In the genomic region with DNA sequence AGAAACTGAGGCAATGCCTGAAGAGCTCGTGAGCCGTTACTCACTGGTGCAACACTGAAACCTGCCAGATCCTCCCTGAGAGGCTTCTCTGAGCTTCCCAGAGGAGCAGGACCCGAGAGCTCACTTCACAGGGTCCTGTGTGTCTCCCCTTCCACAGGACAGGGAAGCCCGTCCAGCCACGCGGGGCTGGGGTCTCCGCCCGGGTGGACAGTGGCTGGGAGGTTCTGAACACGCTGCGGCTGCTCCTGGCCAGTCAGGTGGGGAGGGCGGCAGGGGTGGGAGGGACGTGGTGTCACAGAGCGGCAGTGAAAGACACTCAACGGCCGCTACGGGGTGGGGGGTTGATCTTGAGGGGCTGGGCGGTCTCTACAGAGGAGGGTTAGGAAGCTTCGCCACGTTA, we compare ENCODE assay signal across 32 cellular contexts. TPM values are rescaled to one million over a fixed set of nuclear protein-coding genes. Genes with fewer than 3 reads are reported as not detected.
DNase-seq lines count a peak whose midpoint lies in the region; ATAC-seq, FAIRE-seq and TF ChIP-seq lines count a peak whose summit lies in the region.
"Had no signal": no experiment of that assay in that cellular context is flagged by ENCODE, and none has a peak within 500 bp of the region (broad histone marks: within the 10 kb centered on the region; RNA-seq: fewer than 3 reads in every experiment).

No MANE protein-coding gene starts in this region.

- no peaks in the 10 kb centered on the region for H3K36me3 ChIP-seq in ES-I3 (ENCODE audit: insufficient read depth, low read length)
- no peaks in the 10 kb centered on the region for H3K36me3 ChIP-seq in osteoblast (ENCODE audit: insufficient read depth, low read length)
- H3K36me3 ChIP-seq: BLaER1, esophagus squamous epithelium, SJSA1, vagina had no signal

- TF ChIP-seq CTCF in glutamatergic neuron (IDR thresholded peaks at IDR 0.05; ENCODE audit: partially characterized antibody, unreplicated experiment): no peak
- no peak for TF ChIP-seq CTCF in osteoblast (IDR thresholded peaks at IDR 0.05; ENCODE audit: extremely low read depth, low read depth, low read length)
- no peak for TF ChIP-seq CTCF in D721Med (IDR thresholded peaks at IDR 0.05; ENCODE audit: insufficient read depth, missing control alignments)

- no peaks in the 10 kb centered on the region for H3K79me2 ChIP-seq in osteoblast (ENCODE audit: insufficient read depth, low read length)

- H3K9ac ChIP-seq in ES-I3 (ENCODE audit: low read depth, low read length): peak overlapping the region; percentile 20; the same call in 1 of the 2 replicates
- H3K9ac ChIP-seq: BLaER1 had no signal

- no peak overlapping the region for H3K27ac Mint-ChIP-seq in glutamatergic neuron (ENCODE audit: unreplicated experiment)
- H3K27ac Mint-ChIP-seq: activated naive CD4-positive, alpha-beta T cell treated with anti-CD3 and anti-CD28 coated beads, Interleukin-2, amount 10 ng/mL, durations not matched to agents 7 days and 5 days; T-helper 1 cell treated with Interleukin-12 subunit alpha and Interleukin-12 subunit beta and Interleukin-4 antibody, amounts not matched to agents 30 μg/mL and 1 μg/mL, for 36 hours had no signal

- no peak overlapping the region for H2AFZ ChIP-seq in osteoblast (ENCODE audit: low read length)

- peaks cover 13% of the 10 kb centered on the region for H3K9me3 Mint-ChIP-seq in glutamatergic neuron (ENCODE audit: unreplicated experiment)
- H3K9me3 Mint-ChIP-seq: activated T-cell treated with anti-CD3 and anti-CD28 coated beads, Interleukin-2, amount 50 U/mL, for 4 hours; T-helper 1 cell treated with Interleukin-12 subunit alpha and Interleukin-12 subunit beta and Interleukin-4 antibody, amounts not matched to agents 30 μg/mL and 1 μg/mL, for 36 hours had no signal

- H3K4me1 ChIP-seq in ES-I3 (ENCODE audit: insufficient read depth, low read length): no peaks in the 10 kb centered on the region; the same call in 1 of the 2 replicates
- no peaks in the 10 kb centered on the region for H3K4me1 ChIP-seq in osteoblast (ENCODE audit: insufficient read depth, low read length)
- H3K4me1 ChIP-seq: BLaER1, SJSA1, testis had no signal

- peak; percentile 16 for DNase-seq in NCI-H345 (lab: John Stamatoyannopoulos, UW)
- DNase-seq in NCI-H345 treated with DMSO at 0.1 percent for 48 hours (lab: John Stamatoyannopoulos, UW; ENCODE audit: unreplicated experiment): no peak
- peak; percentile 10 for DNase-seq in glutamatergic neuron
- peak; percentile 73 for DNase-seq in osteoblast (ENCODE audit: insufficient read length, low spot score, missing footprints)
- DNase-seq in NOMO-1 (lab: John Stamatoyannopoulos, UW; ENCODE audit: unreplicated experiment in 2 of 2): no peak
- no peak for DNase-seq in D721Med (ENCODE audit: insufficient read length, low spot score)
- DNase-seq: ACHN; activated CD4-positive, alpha-beta T cell treated with anti-CD3 and anti-CD28 coated beads for 4 hours; activated CD8-positive, alpha-beta memory T cell treated with anti-CD3 and anti-CD28 coated beads for 24 hours; activated naive CD4-positive, alpha-beta T cell treated with anti-CD3 and anti-CD28 coated beads, Interleukin-2, amount 10 ng/mL, durations not matched to agents 7 days and 5 days; activated T-cell treated with anti-CD3 and anti-CD28 coated beads, Interleukin-2, amount 50 U/mL, for 4 hours; amniotic stem cell; cortex of kidney; esophagus squamous epithelium; Karpas-422; NCI-H187; NCI-H446 treated with DMSO at 0.1 percent for 48 hours; stimulated activated CD4-positive, alpha-beta T cell treated with anti-CD3 and anti-CD28 coated beads, Interleukin-4, amount 100 ng/mL, for 24 hours; stimulated activated naive CD4-positive, alpha-beta T cell; testis had no signal

- H3K9me3 ChIP-seq in ES-I3 (ENCODE audit: control insufficient read depth, insufficient read depth, low read length) (no peaks in the 10 kb centered on the region), osteoblast (ENCODE audit: low read depth, low read length) (no peaks in the 10 kb centered on the region)
- H3K9me3 ChIP-seq: BLaER1, esophagus squamous epithelium, gastroesophageal sphincter, SJSA1, testis, vagina had no signal

- H3K4me1 Mint-ChIP-seq in glutamatergic neuron (ENCODE audit: low read depth, unreplicated experiment): no peaks in the 10 kb centered on the region
- H3K4me1 Mint-ChIP-seq: activated naive CD4-positive, alpha-beta T cell treated with anti-CD3 and anti-CD28 coated beads, Interleukin-2, amount 10 ng/mL, durations not matched to agents 7 days and 5 days had no signal

- no peak for FAIRE-seq in D721Med (lab: Jason Lieb, UNC)
- FAIRE-seq: GM12891, H54, islet of Langerhans, RCC 7860 had no signal

- peaks cover 5% of the 10 kb centered on the region for H3K36me3 Mint-ChIP-seq in glutamatergic neuron (ENCODE audit: unreplicated experiment)
- H3K36me3 Mint-ChIP-seq: activated naive CD4-positive, alpha-beta T cell treated with anti-CD3 and anti-CD28 coated beads, Interleukin-2, amount 10 ng/mL, durations not matched to agents 7 days and 5 days had no signal

- H3K27me3 Mint-ChIP-seq in glutamatergic neuron (ENCODE audit: unreplicated experiment): peaks cover 10% of the 10 kb centered on the region
- H3K27me3 Mint-ChIP-seq: activated naive CD4-positive, alpha-beta T cell treated with anti-CD3 and anti-CD28 coated beads, Interleukin-2, amount 10 ng/mL, durations not matched to agents 7 days and 5 days had no signal

- H4K20me1 ChIP-seq in osteoblast (ENCODE audit: insufficient read depth, low read length): no peaks in the 10 kb centered on the region

- H3K27ac ChIP-seq in osteoblast (ENCODE audit: low read depth, low read length): no peak overlapping the region
- H3K27ac ChIP-seq: BLaER1, esophagus squamous epithelium, gastroesophageal sphincter, SJSA1, testis, vagina had no signal

- peaks cover 5% of the 10 kb centered on the region for H3K27me3 ChIP-seq in osteoblast (ENCODE audit: insufficient read depth, low read length)
- H3K27me3 ChIP-seq: BLaER1, testis, vagina had no signal

- ATAC-seq in HG03095 (IDR thresholded peaks at IDR 0.05; ENCODE audit: unreplicated experiment): no peak
- ATAC-seq: activated T-cell treated with anti-CD3 and anti-CD28 coated beads, Interleukin-2, amount 50 U/mL, for 4 hours; gastroesophageal sphincter had no signal

- H3K4me2 ChIP-seq in osteoblast (ENCODE audit: insufficient read depth, low read length): no peak overlapping the region
- H3K4me2 ChIP-seq: BLaER1 had no signal

- no peak overlapping the region for H3K4me3 Mint-ChIP-seq in glutamatergic neuron (ENCODE audit: unreplicated experiment)
- H3K4me3 Mint-ChIP-seq: activated naive CD4-positive, alpha-beta T cell treated with anti-CD3 and anti-CD28 coated beads, Interleukin-2, amount 10 ng/mL, durations not matched to agents 7 days and 5 days; activated T-cell treated with anti-CD3 and anti-CD28 coated beads, Interleukin-2, amount 50 U/mL, for 4 hours; T-helper 1 cell treated with Interleukin-12 subunit alpha and Interleukin-12 subunit beta and Interleukin-4 antibody, amounts not matched to agents 30 μg/mL and 1 μg/mL, for 36 hours had no signal

- H3K4me3 ChIP-seq in osteoblast (ENCODE audit: insufficient read depth, low read length): no peak overlapping the region
- H3K4me3 ChIP-seq: BLaER1, esophagus squamous epithelium, lung, SJSA1, testis, vagina had no signal

RNA-seq across cellular contexts. Expression of gene ZDHHC11, which starts 0.3 kb away (rescaled TPM):
- 73.0 TPM for total RNA-seq in glutamatergic neuron (ENCODE audit: unreplicated experiment)
- total RNA-seq in osteoblast: 1.2 and 1.8 TPM in 2 replicates

RNA-seq across cellular contexts. Expression of gene BRD9, which starts 41.5 kb away (rescaled TPM):
- total RNA-seq in glutamatergic neuron (ENCODE audit: unreplicated experiment) (104 TPM), osteoblast (29.8 and 35.8 TPM in 2 replicates)

RNA-seq across cellular contexts. Expression of gene TRIP13, which starts 41.6 kb away (rescaled TPM):
- total RNA-seq in glutamatergic neuron (ENCODE audit: unreplicated experiment) (3.9 TPM), osteoblast (3.8 and 4.0 TPM in 2 replicates)

Comparison
In these comparisons a context has a peak if more than half of its experiments do, and no peak if none do; other contexts are left out.
1. DNase-seq: peak in NCI-H345 (single experiment), glutamatergic neuron (single experiment) and osteoblast (single experiment); none in NCI-H345 treated with DMSO at 0.1 percent for 48 hours (single experiment), NOMO-1 (0 of 2) and D721Med (single experiment).
2. RNA of gene ZDHHC11, which starts 0.3 kb away (total RNA-seq): 73.0 TPM in glutamatergic neuron (single experiment); 1.2 to 1.8 TPM in osteoblast; every median in the first group is over 10 times any median in the second.